Comparison of ENCODE assay signal across 16 cellular contexts in the genomic region with DNA sequence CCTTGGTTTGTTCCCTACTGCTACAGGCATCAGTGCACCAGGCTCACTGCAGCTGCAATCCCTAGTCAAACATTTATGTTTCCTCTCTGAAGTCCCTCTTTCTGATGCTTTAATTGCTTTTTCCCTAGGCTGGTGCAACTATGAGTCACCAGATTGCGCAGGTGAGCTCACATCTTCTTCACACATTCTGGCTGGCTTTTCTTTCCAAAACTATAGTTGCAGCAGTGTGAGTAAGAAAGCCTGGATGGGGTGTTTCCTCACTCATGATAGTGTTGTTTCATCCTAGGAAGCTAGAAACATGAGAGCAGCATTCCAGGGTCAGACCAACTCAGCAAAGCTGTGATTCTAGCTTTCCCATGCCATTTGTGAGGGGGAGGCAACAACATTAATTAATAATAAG.
"Had no signal": no experiment of that assay in that cellular context is flagged by ENCODE, and none has a peak within 500 bp of the region (broad histone marks: within the 10 kb centered on the region; RNA-seq: fewer than 3 reads in every experiment).

No MANE protein-coding gene starts in this region.

- ATAC-seq: activated CD8-positive, alpha-beta T cell treated with anti-CD3 and anti-CD28 coated beads for 36 hours; activated naive CD8-positive, alpha-beta T cell treated with anti-CD3 and anti-CD28 coated beads, Interleukin-2, amount 50 U/mL, for 24 hours; activated T-cell treated with anti-CD3 and anti-CD28 coated beads, Interleukin-2, amount 50 U/mL, for 72 hours; lower lobe of right lung; stimulated activated effector memory CD8-positive, alpha-beta T cell treated with anti-CD3 and anti-CD28 coated beads, Interleukin-12 subunit alpha, Interleukin-12 subunit beta, amount 100 ng/mL, for 72 hours; T-cell had no signal

- H3K4me1 ChIP-seq: lower lobe of right lung, parathyroid adenoma, right atrium auricular region, tibial artery had no signal

- H3K27ac ChIP-seq: lower lobe of right lung, parathyroid adenoma, right atrium auricular region, tibial artery, WERI-Rb-1 had no signal

- H2AFZ ChIP-seq: parathyroid adenoma had no signal

- H3K9me3 ChIP-seq: lower lobe of right lung, tibial artery had no signal

- DNase-seq: activated CD4-positive, alpha-beta T cell treated with anti-CD3 and anti-CD28 coated beads for 4 hours; activated CD8-positive, alpha-beta memory T cell treated with anti-CD3 and anti-CD28 coated beads, Interleukin-2, amount 50 U/mL, for 4 hours; activated CD8-positive, alpha-beta T cell treated with anti-CD3 and anti-CD28 coated beads for 36 hours; activated naive CD8-positive, alpha-beta T cell treated with anti-CD3 and anti-CD28 coated beads, Interleukin-2, amount 50 U/mL, for 24 hours; activated T-cell treated with anti-CD3 and anti-CD28 coated beads, Interleukin-2, amount 50 U/mL, for 72 hours; cortex of kidney; effector CD8-positive, alpha-beta T cell; lower lobe of right lung; midbrain; T-cell; T1000; tibial artery; WERI-Rb-1 had no signal

- H3K9ac ChIP-seq: parathyroid adenoma had no signal

- H3K79me2 ChIP-seq: parathyroid adenoma had no signal

- H3K36me3 ChIP-seq: lower lobe of right lung, right atrium auricular region, tibial artery, WERI-Rb-1 had no signal

- H3K4me3 ChIP-seq: lower lobe of right lung, right atrium auricular region, tibial artery had no signal

- H3K27me3 ChIP-seq: right atrium auricular region, tibial artery had no signal
